7 cellular contexts compared by ENCODE assay signal in genomic region chr15:59528965-59529402, GRCh38.
DNase-seq lines count a peak whose midpoint lies in the region; ATAC-seq and TF ChIP-seq lines count a peak whose summit lies in the region.

No MANE protein-coding gene starts in this region.

- no peak overlapping the region for H3K27ac ChIP-seq in SK-N-MC
- H3K27ac ChIP-seq in tibial nerve, result no peak overlapping the region

- H3K4me3 ChIP-seq in SK-N-MC, result no peak overlapping the region
- no peak overlapping the region for H3K4me3 ChIP-seq in tibial nerve

- H3K27me3 ChIP-seq in tibial nerve, result no peaks in the 10 kb centered on the region

- H3K9ac ChIP-seq in SK-N-MC (ENCODE audit: insufficient read length), result no peak overlapping the region

- DNase-seq in NCI-H1048 (lab: John Stamatoyannopoulos, UW) (peak; percentile 70), SK-N-MC (ENCODE audit: low read depth, low spot score) (peak; percentile 64), germinal center (ENCODE audit: low spot score) (peak; percentile 48), osteocyte (ENCODE audit: extremely low spot score, unreplicated experiment) (peak; percentile 94), tibial nerve (ENCODE audit: low spot score in 2 of 2) (peak; percentile 58 to 93)
- DNase-seq in activated naive CD4-positive, alpha-beta T cell (lab: John Stamatoyannopoulos, UW), result peak; percentile 17 to 54 (median 30)

- H3K36me3 ChIP-seq in SK-N-MC (ENCODE audit: insufficient read depth, low read length), result no peaks in the 10 kb centered on the region
- no peaks in the 10 kb centered on the region for H3K36me3 ChIP-seq in tibial nerve

- H3K27me3 Mint-ChIP-seq in osteocyte (ENCODE audit: unreplicated experiment), result peaks cover 18% of the 10 kb centered on the region

- peaks cover 2% of the 10 kb centered on the region for H3K4me1 Mint-ChIP-seq in osteocyte (ENCODE audit: unreplicated experiment)

- TF ChIP-seq POLR2A in tibial nerve (IDR thresholded peaks at IDR 0.05), result no peak

- H3K36me3 Mint-ChIP-seq in osteocyte (ENCODE audit: unreplicated experiment), result no peaks in the 10 kb centered on the region

- H3K9me3 Mint-ChIP-seq in osteocyte (ENCODE audit: unreplicated experiment), result no peaks in the 10 kb centered on the region

- peaks cover 0 to 15% (median 0%) of the 10 kb centered on the region in 4 donors for H3K4me1 ChIP-seq in tibial nerve

- no peak overlapping the region for H3K4me3 Mint-ChIP-seq in osteocyte (ENCODE audit: unreplicated experiment)

- H3K27ac Mint-ChIP-seq in osteocyte (ENCODE audit: unreplicated experiment), result no peak overlapping the region

- TF ChIP-seq EP300 in tibial nerve (IDR thresholded peaks at IDR 0.05), result no peak

- peak; percentile 60 for ATAC-seq in GM18511 (IDR thresholded peaks at IDR 0.05; ENCODE audit: unreplicated experiment)

- TF ChIP-seq CTCF in osteocyte (IDR thresholded peaks at IDR 0.05), result peak; percentile 86
- TF ChIP-seq CTCF in tibial nerve (IDR thresholded peaks at IDR 0.05), result peak; percentile 74 to 84 (median 80)

- H3K9me3 ChIP-seq in SK-N-MC (ENCODE audit: low read depth, low read length) (no peaks in the 10 kb centered on the region), tibial nerve (no peaks in the 10 kb centered on the region)

- 14 to 17% methylated on average over 8 of the region's 8 CpGs for WGBS in tibial nerve, 2 donors

Comparison
In these comparisons a context has a peak if more than half of its experiments do, and no peak if none do; other contexts are left out.
1. DNase-seq: peak in every context shown above with its lines; median percentile 94 in osteocyte; 76 in tibial nerve; 70 in NCI-H1048; 64 in SK-N-MC; 48 in germinal center; 30 in activated naive CD4-positive, alpha-beta T cell.